ENCODE assay signal across 16 cellular contexts in genomic region chr22:45455212-45455611, GRCh38. TPM values are rescaled to one million over a fixed set of nuclear protein-coding genes. Genes with fewer than 3 reads are reported as not detected.
"Had no signal": no experiment of that assay in that cellular context is flagged by ENCODE, and none has a peak within 500 bp of the region (broad histone marks: within the 10 kb centered on the region; RNA-seq: fewer than 3 reads in every experiment).

No MANE protein-coding gene starts in this region.

- H3K27ac ChIP-seq: pancreas, sigmoid colon, thyroid gland had no signal

- DNase-seq: activated CD4-positive, alpha-beta memory T cell treated with anti-CD3 and anti-CD28 coated beads for 36 hours; activated CD4-positive, alpha-beta T cell treated with anti-CD3 and anti-CD28 coated beads for 36 hours; activated CD8-positive, alpha-beta memory T cell treated with anti-CD3 and anti-CD28 coated beads, Interleukin-2, amount 10 ng/mL, durations not matched to agents 7 days and 5 days; activated naive CD4-positive, alpha-beta T cell treated with anti-CD3 and anti-CD28 coated beads, Interleukin-2, amount 10 ng/mL, durations not matched to agents 7 days and 5 days; activated T-cell treated with anti-CD3 and anti-CD28 coated beads, Interleukin-2, amount 50 U/mL, for 1 hour; endodermal cell; erythroblast; hypothalamus; kidney glomerular epithelial cell; nephron progenitor cell; pancreas; sigmoid colon; stimulated activated CD4-positive, alpha-beta T cell treated with anti-CD3 and anti-CD28 coated beads, Interleukin-2, amount 100 ng/mL, for 48 hours; thyroid gland had no signal

- H3K4me1 ChIP-seq: pancreas had no signal

- H3K36me3 ChIP-seq: pancreas, sigmoid colon, thyroid gland had no signal

- H3K4me3 ChIP-seq: pancreas, sigmoid colon, thyroid gland had no signal

- H3K27me3 ChIP-seq: pancreas, sigmoid colon, thyroid gland had no signal

- H3K9me3 ChIP-seq: pancreas, sigmoid colon, thyroid gland had no signal

RNA-seq across cellular contexts. Expression of gene RIBC2, which starts 41.7 kb away (rescaled TPM):
- total RNA-seq: astrocyte, mesenteric fat pad, sigmoid colon had no signal

RNA-seq across cellular contexts. Expression of gene SMC1B, which starts 41.8 kb away (rescaled TPM):
- total RNA-seq: astrocyte, mesenteric fat pad, sigmoid colon had no signal
- polyA plus RNA-seq: pancreas had no signal

RNA-seq across cellular contexts. Expression of gene FBLN1, which starts 47.5 kb away (rescaled TPM):
- total RNA-seq: activated CD4-positive, alpha-beta memory T cell treated with anti-CD3 and anti-CD28 coated beads for 36 hours; activated CD4-positive, alpha-beta T cell treated with anti-CD3 and anti-CD28 coated beads for 36 hours had no signal
